In the genomic region with DNA sequence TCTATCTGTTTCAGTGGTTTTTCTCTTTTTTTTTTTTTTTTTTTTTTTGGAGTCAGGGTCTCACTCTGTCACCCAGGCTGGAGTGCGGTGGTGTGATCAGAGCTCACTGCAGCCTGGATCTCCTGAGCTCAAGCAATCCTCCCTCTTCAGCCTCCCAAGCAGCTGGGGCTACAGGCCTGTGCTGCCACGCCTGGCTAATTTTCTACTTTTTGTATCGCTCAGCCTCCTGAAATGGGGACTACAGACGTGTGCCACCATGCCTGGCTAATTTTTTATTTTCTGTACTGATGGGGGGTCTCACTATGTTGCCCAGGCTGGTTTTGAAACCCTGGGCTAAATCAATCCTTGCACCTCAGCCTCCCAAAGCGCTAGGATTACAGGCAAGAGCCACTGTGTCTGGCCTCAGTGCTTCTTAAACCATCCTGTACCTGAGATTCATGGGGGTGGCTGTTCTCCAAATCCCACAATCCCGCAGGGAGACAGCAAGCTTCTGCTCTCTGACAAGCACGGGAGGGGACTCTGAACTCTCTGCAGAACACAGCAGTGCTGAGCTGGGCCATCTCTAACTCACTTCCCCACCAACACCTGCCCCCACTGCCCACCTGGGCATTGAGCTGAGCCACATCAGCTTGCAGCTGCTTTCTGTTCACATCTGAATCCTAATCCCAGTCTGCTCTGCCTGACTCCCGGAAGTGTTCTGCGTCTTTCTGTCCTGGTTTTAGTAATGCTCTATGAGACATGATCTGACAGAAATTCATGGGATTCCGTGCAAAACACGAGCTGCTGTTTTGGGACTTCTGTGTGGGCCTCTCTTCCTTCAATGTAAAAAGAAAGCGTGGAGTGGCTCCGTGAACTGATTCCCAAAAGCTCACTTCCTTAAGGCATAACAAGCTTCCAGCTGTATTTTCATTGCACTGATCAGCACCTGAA, we compare ENCODE assay signal across 1 cellular context.
TF ChIP-seq lines count a peak whose summit lies in the region.

No MANE protein-coding gene starts in this region.

TF ChIP-seq in GM12878, 131 proteins besides CTCF, POLR2A, EP300 and RAD21:
- TF ChIP-seq ETV6 (conservative IDR thresholded peaks at IDR 0.05 in 1 of 2, IDR thresholded peaks at IDR 0.05 in 1 of 2; ENCODE audit: borderline replicate concordance in 1 of 2, low read depth in 1 of 2) (no peak), E4F1 (IDR thresholded peaks at IDR 0.05; ENCODE audit: borderline replicate concordance, partially characterized antibody) (no peak), SMAD1 (IDR thresholded peaks at IDR 0.05; ENCODE audit: low read depth, partially characterized antibody) (no peak), SMARCA5 (IDR thresholded peaks at IDR 0.05) (no peak), NR2C1 (IDR thresholded peaks at IDR 0.05) (no peak), NBN (IDR thresholded peaks at IDR 0.05) (no peak), TBL1XR1 (IDR thresholded peaks at IDR 0.05; ENCODE audit: low read depth, low read length) (no peak), CBX3 (IDR thresholded peaks at IDR 0.05; ENCODE audit: borderline replicate concordance, low read depth) (no peak), GABPA (IDR thresholded peaks at IDR 0.05; ENCODE audit: low read depth) (no peak), ATF7 (IDR thresholded peaks at IDR 0.05; ENCODE audit: low read depth) (no peak), EED (IDR thresholded peaks at IDR 0.05; ENCODE audit: low read depth) (no peak), BHLHE40 (IDR thresholded peaks at IDR 0.05; ENCODE audit: borderline replicate concordance in 1 of 2, low read depth in 2 of 2, low read length in 1 of 2) (no peak), KDM1A (IDR thresholded peaks at IDR 0.05; ENCODE audit: borderline replicate concordance) (no peak), YY1 (IDR thresholded peaks at IDR 0.05; ENCODE audit: low read depth, low read length) (0 out of 2 replicates have a peak, but pooled peaks have one; percentile 17), PAX5 (IDR thresholded peaks at IDR 0.05; ENCODE audit: borderline replicate concordance, low read depth, low read length) (peak; percentile 72; the same call in 1 of the 2 replicates), BRCA1 (IDR thresholded peaks at IDR 0.05; ENCODE audit: low read depth, low read length) (no peak), TCF12 (IDR thresholded peaks at IDR 0.05; ENCODE audit: low read depth, low read length) (peak; percentile 51; the same call in 1 of the 2 replicates), RAD51 (IDR thresholded peaks at IDR 0.05) (no peak), POU2F2 (IDR thresholded peaks at IDR 0.05; ENCODE audit: borderline replicate concordance, low read depth, low read length) (peak; percentile 25; the same call in 1 of the 3 replicates), IRF4 (IDR thresholded peaks at IDR 0.05; ENCODE audit: low read depth, low read length) (no peak), CHD1 (IDR thresholded peaks at IDR 0.05; ENCODE audit: low read depth, low read length) (no peak), HDAC2 (IDR thresholded peaks at IDR 0.05) (no peak), RBBP5 (conservative IDR thresholded peaks at IDR 0.05) (no peak), SREBF2 (IDR thresholded peaks at IDR 0.05; ENCODE audit: low read length) (no peak), KLF5 (IDR thresholded peaks at IDR 0.05; ENCODE audit: partially characterized antibody) (no peak), BACH1 (IDR thresholded peaks at IDR 0.05; ENCODE audit: borderline replicate concordance) (no peak), GATAD2B (conservative IDR thresholded peaks at IDR 0.05; ENCODE audit: low read depth) (no peak), IKZF2 (IDR thresholded peaks at IDR 0.05) (no peak), SREBF1 (IDR thresholded peaks at IDR 0.05; ENCODE audit: low read length) (no peak), USF2 (IDR thresholded peaks at IDR 0.05; ENCODE audit: borderline replicate concordance, low read depth, low read length) (no peak), SP1 (IDR thresholded peaks at IDR 0.05; ENCODE audit: low read depth, low read length) (no peak), TCF3 (IDR thresholded peaks at IDR 0.05; ENCODE audit: borderline replicate concordance, insufficient read depth, low read depth, low read length) (no peak)
- TF ChIP-seq, protein P1, sequence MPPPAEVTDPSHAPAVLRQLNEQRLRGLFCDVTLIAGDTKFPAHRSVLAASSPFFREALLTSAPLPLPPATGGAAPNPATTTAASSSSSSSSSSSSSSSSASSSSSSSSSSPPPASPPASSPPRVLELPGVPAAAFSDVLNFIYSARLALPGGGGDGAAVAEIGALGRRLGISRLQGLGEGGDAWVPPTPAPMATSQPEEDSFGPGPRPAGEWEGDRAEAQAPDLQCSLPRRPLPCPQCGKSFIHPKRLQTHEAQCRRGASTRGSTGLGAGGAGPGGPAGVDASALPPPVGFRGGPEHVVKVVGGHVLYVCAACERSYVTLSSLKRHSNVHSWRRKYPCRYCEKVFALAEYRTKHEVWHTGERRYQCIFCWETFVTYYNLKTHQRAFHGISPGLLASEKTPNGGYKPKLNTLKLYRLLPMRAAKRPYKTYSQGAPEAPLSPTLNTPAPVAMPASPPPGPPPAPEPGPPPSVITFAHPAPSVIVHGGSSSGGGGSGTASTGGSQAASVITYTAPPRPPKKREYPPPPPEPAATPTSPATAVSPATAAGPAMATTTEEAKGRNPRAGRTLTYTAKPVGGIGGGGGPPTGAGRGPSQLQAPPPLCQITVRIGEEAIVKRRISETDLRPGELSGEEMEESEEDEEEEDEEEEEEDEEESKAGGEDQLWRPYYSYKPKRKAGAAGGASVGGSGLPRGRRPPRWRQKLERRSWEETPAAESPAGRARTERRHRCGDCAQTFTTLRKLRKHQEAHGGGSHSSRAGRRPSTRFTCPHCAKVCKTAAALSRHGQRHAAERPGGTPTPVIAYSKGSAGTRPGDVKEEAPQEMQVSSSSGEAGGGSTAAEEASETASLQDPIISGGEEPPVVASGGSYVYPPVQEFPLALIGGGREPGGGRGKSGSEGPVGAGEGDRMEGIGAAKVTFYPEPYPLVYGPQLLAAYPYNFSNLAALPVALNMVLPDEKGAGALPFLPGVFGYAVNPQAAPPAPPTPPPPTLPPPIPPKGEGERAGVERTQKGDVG (CRISPR knock-in tag; IDR thresholded peaks at IDR 0.05) = no peak
- TF ChIP-seq, protein P2, sequence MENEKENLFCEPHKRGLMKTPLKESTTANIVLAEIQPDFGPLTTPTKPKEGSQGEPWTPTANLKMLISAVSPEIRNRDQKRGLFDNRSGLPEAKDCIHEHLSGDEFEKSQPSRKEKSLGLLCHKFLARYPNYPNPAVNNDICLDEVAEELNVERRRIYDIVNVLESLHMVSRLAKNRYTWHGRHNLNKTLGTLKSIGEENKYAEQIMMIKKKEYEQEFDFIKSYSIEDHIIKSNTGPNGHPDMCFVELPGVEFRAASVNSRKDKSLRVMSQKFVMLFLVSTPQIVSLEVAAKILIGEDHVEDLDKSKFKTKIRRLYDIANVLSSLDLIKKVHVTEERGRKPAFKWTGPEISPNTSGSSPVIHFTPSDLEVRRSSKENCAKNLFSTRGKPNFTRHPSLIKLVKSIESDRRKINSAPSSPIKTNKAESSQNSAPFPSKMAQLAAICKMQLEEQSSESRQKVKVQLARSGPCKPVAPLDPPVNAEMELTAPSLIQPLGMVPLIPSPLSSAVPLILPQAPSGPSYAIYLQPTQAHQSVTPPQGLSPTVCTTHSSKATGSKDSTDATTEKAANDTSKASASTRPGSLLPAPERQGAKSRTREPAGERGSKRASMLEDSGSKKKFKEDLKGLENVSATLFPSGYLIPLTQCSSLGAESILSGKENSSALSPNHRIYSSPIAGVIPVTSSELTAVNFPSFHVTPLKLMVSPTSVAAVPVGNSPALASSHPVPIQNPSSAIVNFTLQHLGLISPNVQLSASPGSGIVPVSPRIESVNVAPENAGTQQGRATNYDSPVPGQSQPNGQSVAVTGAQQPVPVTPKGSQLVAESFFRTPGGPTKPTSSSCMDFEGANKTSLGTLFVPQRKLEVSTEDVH (IDR thresholded peaks at IDR 0.05; ENCODE audit: low read depth, partially characterized antibody) = no peak
TF ChIP-seq in GM12878: peak in this region for 4.
